Comparison of ENCODE assay signal across 8 cellular contexts in genomic region chr5:168295574-168296201, GRCh38. TPM values are rescaled to one million over a fixed set of nuclear protein-coding genes. Genes with fewer than 3 reads are reported as not detected.
DNase-seq lines count a peak whose midpoint lies in the region; ATAC-seq, FAIRE-seq and TF ChIP-seq lines count a peak whose summit lies in the region.

No MANE protein-coding gene starts in this region.

- peak overlapping the region; percentile 30 for H3K4me3 Mint-ChIP-seq in MCF 10A (ENCODE audit: unreplicated experiment)

- ATAC-seq in HG03159 (IDR thresholded peaks at IDR 0.05; ENCODE audit: unreplicated experiment) (no peak), GM19455 (IDR thresholded peaks at IDR 0.05; ENCODE audit: unreplicated experiment) (no peak)

- peak; percentile 42 for DNase-seq in NCI-H2196 (lab: John Stamatoyannopoulos, UW; ENCODE audit: unreplicated experiment)
- DNase-seq in NCI-H2196 treated with DMSO at 0.1 percent for 48 hours (lab: John Stamatoyannopoulos, UW; ENCODE audit: unreplicated experiment) = no peak
- peak; percentile 76 for DNase-seq in MCF 10A (ENCODE audit: unreplicated experiment)
- no peak for DNase-seq in keratinocyte (ENCODE audit: low read depth, low spot score)
- peak; percentile 18 for DNase-seq in testis
- no peak for DNase-seq in NCI-H2081 treated with DMSO at 0.1 percent for 48 hours (lab: John Stamatoyannopoulos, UW)

- TF ChIP-seq CTCF in MCF 10A (IDR thresholded peaks at IDR 0.05; ENCODE audit: unreplicated experiment) (peak; percentile 38), keratinocyte (optimal IDR thresholded peaks at IDR 0.05 in 1 of 3, IDR thresholded peaks at IDR 0.05 in 1 of 3, conservative IDR thresholded peaks at IDR 0.05 in 1 of 3; ENCODE audit: extremely low read depth in 1 of 3, insufficient read depth in 2 of 3, low read length in 3 of 3) (peak; percentile 63 to 73 (median 73)), testis (IDR thresholded peaks at IDR 0.05) (no peak)

- H3K9ac ChIP-seq in keratinocyte (ENCODE audit: control insufficient read depth, extremely low read depth, insufficient read depth, low read length) = peak overlapping the region; percentile 45

- peaks cover 0 to 9% of the 10 kb centered on the region in 2 experiments for H3K36me3 ChIP-seq in keratinocyte (ENCODE audit: control insufficient read depth in 2 of 2, extremely low read depth in 1 of 2, insufficient read depth in 2 of 2, low read length in 2 of 2)
- H3K36me3 ChIP-seq in testis (ENCODE audit: low read depth, missing control alignments) = no peaks in the 10 kb centered on the region

- H3K36me3 Mint-ChIP-seq in MCF 10A (ENCODE audit: insufficient read depth, unreplicated experiment) = peaks cover 7% of the 10 kb centered on the region

- intact Hi-C loops in MCF 10A (cut with micrococcal nuclease) (loop anchor here (10.0 kb wide), 1 partner anchor 279 kb away; the partner anchor contains the start of gene PANK3), testis (cut with DNase I; ENCODE audit: low total_unique reads) (no loop called here)

- dilution Hi-C loops in keratinocyte (cut with MboI; ENCODE audit: extremely low pct_ligation_motif_present, low sequenced_read_pairs) = no loop called here

- H3K9me3 ChIP-seq in keratinocyte (ENCODE audit: control insufficient read depth, low read depth, low read length) = no peaks in the 10 kb centered on the region
- no peaks in the 10 kb centered on the region for H3K9me3 ChIP-seq in testis

- H3K27me3 ChIP-seq in keratinocyte (ENCODE audit: control insufficient read depth, extremely low read depth, insufficient read depth, low read length) (no peaks in the 10 kb centered on the region), testis (no peaks in the 10 kb centered on the region)

- H2AFZ ChIP-seq in keratinocyte (ENCODE audit: control insufficient read depth, low read length) = no peak overlapping the region

- H3K4me3 ChIP-seq in keratinocyte (ENCODE audit: control insufficient read depth in 2 of 3, extremely low read depth in 1 of 3, insufficient read depth in 2 of 3, low read depth in 1 of 3, low read length in 3 of 3) (peak overlapping the region in 2 of 3 experiments; percentile 17 to 45), testis (no peak overlapping the region)

- POLR2A ChIA-PET in MCF 10A (lab: Yijun Ruan, JAX) = interaction anchor here (0.9 to 1.0 kb wide), 3 partner anchors 30 to 115 kb away, joined by 3 read pairs; no protein-coding TSS in a partner anchor

- H3K27ac ChIP-seq in keratinocyte (ENCODE audit: control insufficient read depth, insufficient read depth, low read length) (peak overlapping the region; percentile 2), testis (no peak overlapping the region)

- CTCF ChIA-PET in MCF 10A (lab: Yijun Ruan, JAX) = interaction anchor here (0.5 to 3.3 kb wide), 21 partner anchors 10 to 190 kb away, joined by 3 to 15 read pairs (median 4); no protein-coding TSS in a partner anchor

- 61 to 70% methylated on average over 10 to 12 of the region's 12 CpGs for WGBS in testis, 2 donors

- H3K27me3 Mint-ChIP-seq in MCF 10A (ENCODE audit: insufficient read depth, unreplicated experiment) = no peaks in the 10 kb centered on the region

- peaks cover 2% of the 10 kb centered on the region for H4K20me1 ChIP-seq in keratinocyte (ENCODE audit: control insufficient read depth, extremely low read depth, insufficient read depth, low read length)

- no peaks in the 10 kb centered on the region for H3K9me1 ChIP-seq in keratinocyte (ENCODE audit: control insufficient read depth, extremely low read depth, insufficient read depth, low read length)

- H3K9me3 Mint-ChIP-seq in MCF 10A (ENCODE audit: unreplicated experiment) = no peaks in the 10 kb centered on the region

- H3K79me2 ChIP-seq in keratinocyte (ENCODE audit: control insufficient read depth, insufficient read depth, low read length) = peaks cover 83% of the 10 kb centered on the region

- peak overlapping the region; percentile 65 for H3K4me2 ChIP-seq in keratinocyte (ENCODE audit: control insufficient read depth, extremely low read depth, insufficient read depth, low read depth, low read length)

- TF ChIP-seq POLR2A in testis (IDR thresholded peaks at IDR 0.05) = no peak

- FAIRE-seq in keratinocyte (lab: Jason Lieb, UNC) = peak; percentile 79

- peaks cover 28% of the 10 kb centered on the region for H3K4me1 Mint-ChIP-seq in MCF 10A (ENCODE audit: insufficient read depth, unreplicated experiment)

- H3K4me1 ChIP-seq in keratinocyte (ENCODE audit: control insufficient read depth, extremely low read depth, insufficient read depth, low read length) (peaks cover 52% of the 10 kb centered on the region), testis (no peaks in the 10 kb centered on the region)

- BruUV-seq in MCF 10A (replicated peaks; lab: Mats Ljungman, UMichigan) = TSS peak; percentile 9

- H3K27ac Mint-ChIP-seq in MCF 10A (ENCODE audit: low read depth, unreplicated experiment) = no peak overlapping the region

RNA-seq across cellular contexts. Expression of gene WWC1, which starts 4.2 kb away (rescaled TPM):
- total RNA-seq in MCF 10A (2022) (27.8 and 47.0 TPM in 2 replicates), testis (1 to 10 TPM; 3.7 to 5.6 TPM)
- polyA plus RNA-seq in keratinocyte (18.3 to 22.6 TPM (median 19.8 TPM) in 3 replicates), testis (ENCODE audit: insufficient read depth, low read depth, low replicate concordance) (6.0 TPM)
- 32.8 TPM for polyA plus RNA-seq in keratinocyte (2011; ENCODE audit: low read depth)
- polyA plus RNA-seq in keratinocyte (2011; cell fraction: cytosol; rRNA removed) = 17.6 and 21.8 TPM in 2 replicates
- 33.1 and 38.0 TPM in 2 replicates for polyA plus RNA-seq in keratinocyte (2011; cell fraction: nucleus; rRNA removed)
- polyA plus RNA-seq in keratinocyte (2012; ENCODE audit: low replicate concordance) = 29.5 and 31.5 TPM in 2 replicates
- polyA minus RNA-seq in keratinocyte = 31.9 to 43.2 TPM (median 33.1 TPM) in 3 replicates
- 21.5 TPM for polyA minus RNA-seq in keratinocyte (2011; cell fraction: cytosol; rRNA and poly(A)+ RNA removed)
- polyA minus RNA-seq in keratinocyte (2011; cell fraction: nucleus; rRNA and poly(A)+ RNA removed) = 22.1 and 30.9 TPM in 2 replicates

Comparison
In these comparisons a context has a peak if more than half of its experiments do, and no peak if none do; other contexts are left out.
1. DNase-seq: peak in NCI-H2196 (single experiment), MCF 10A (single experiment) and testis (single experiment); none in NCI-H2196 treated with DMSO at 0.1 percent for 48 hours (single experiment), keratinocyte (single experiment) and NCI-H2081 treated with DMSO at 0.1 percent for 48 hours (single experiment).
2. CTCF ChIP-seq: peak in MCF 10A (single experiment) and keratinocyte (3 of 3); none in testis (0 of 3).
3. H3K4me3 ChIP-seq: peak in keratinocyte (2 of 3); none in testis (0 of 2).